1 cellular context compared by ENCODE assay signal in genomic region chr13:72217142-72217541, GRCh38.
A peak's percentile ranks its signal among the peaks of the same experiment; 100 is the strongest.
TF ChIP-seq lines count a peak whose summit lies in the region.

No MANE protein-coding gene starts in this region.

TF ChIP-seq in SK-N-SH, 30 proteins besides CTCF, POLR2A, EP300 and RAD21 (continued from another document):
- TF ChIP-seq, protein P1, sequence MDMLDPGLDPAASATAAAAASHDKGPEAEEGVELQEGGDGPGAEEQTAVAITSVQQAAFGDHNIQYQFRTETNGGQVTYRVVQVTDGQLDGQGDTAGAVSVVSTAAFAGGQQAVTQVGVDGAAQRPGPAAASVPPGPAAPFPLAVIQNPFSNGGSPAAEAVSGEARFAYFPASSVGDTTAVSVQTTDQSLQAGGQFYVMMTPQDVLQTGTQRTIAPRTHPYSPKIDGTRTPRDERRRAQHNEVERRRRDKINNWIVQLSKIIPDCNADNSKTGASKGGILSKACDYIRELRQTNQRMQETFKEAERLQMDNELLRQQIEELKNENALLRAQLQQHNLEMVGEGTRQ (IDR thresholded peaks at IDR 0.05; ENCODE audit: borderline replicate concordance, low read depth, low read length): no peak
- TF ChIP-seq REST (IDR thresholded peaks at IDR 0.05; ENCODE audit: low read depth, low read length) (no peak), GABPA (IDR thresholded peaks at IDR 0.05; ENCODE audit: low read depth) (no peak), FOXJ3 (CRISPR knock-in tag; IDR thresholded peaks at IDR 0.05) (peak; percentile 74; the same call in 1 of the 2 replicates), YY1 (IDR thresholded peaks at IDR 0.05; ENCODE audit: low read depth) (no peak), EZH2phosphoT487 (IDR thresholded peaks at IDR 0.05; ENCODE audit: borderline replicate concordance, low read depth) (no peak), MXI1 (IDR thresholded peaks at IDR 0.05; ENCODE audit: low read depth, low read length) (peak; percentile 51; the same call in 1 of the 2 replicates), FOSL2 (IDR thresholded peaks at IDR 0.05; ENCODE audit: borderline replicate concordance, low read depth) (no peak)
- TF ChIP-seq, protein P2, sequence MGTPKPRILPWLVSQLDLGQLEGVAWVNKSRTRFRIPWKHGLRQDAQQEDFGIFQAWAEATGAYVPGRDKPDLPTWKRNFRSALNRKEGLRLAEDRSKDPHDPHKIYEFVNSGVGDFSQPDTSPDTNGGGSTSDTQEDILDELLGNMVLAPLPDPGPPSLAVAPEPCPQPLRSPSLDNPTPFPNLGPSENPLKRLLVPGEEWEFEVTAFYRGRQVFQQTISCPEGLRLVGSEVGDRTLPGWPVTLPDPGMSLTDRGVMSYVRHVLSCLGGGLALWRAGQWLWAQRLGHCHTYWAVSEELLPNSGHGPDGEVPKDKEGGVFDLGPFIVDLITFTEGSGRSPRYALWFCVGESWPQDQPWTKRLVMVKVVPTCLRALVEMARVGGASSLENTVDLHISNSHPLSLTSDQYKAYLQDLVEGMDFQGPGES (IDR thresholded peaks at IDR 0.05; ENCODE audit: low read depth, low read length): no peak
- TF ChIP-seq, protein P3, sequence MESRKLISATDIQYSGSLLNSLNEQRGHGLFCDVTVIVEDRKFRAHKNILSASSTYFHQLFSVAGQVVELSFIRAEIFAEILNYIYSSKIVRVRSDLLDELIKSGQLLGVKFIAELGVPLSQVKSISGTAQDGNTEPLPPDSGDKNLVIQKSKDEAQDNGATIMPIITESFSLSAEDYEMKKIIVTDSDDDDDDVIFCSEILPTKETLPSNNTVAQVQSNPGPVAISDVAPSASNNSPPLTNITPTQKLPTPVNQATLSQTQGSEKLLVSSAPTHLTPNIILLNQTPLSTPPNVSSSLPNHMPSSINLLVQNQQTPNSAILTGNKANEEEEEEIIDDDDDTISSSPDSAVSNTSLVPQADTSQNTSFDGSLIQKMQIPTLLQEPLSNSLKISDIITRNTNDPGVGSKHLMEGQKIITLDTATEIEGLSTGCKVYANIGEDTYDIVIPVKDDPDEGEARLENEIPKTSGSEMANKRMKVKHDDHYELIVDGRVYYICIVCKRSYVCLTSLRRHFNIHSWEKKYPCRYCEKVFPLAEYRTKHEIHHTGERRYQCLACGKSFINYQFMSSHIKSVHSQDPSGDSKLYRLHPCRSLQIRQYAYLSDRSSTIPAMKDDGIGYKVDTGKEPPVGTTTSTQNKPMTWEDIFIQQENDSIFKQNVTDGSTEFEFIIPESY (IDR thresholded peaks at IDR 0.05; ENCODE audit: borderline replicate concordance, low read depth): no peak
